Comparison of ENCODE assay signal across 9 cellular contexts in genomic region chr3:120908030-120908802, GRCh38. TPM values are rescaled to one million over a fixed set of nuclear protein-coding genes. Genes with fewer than 3 reads are reported as not detected.
A peak's percentile ranks its signal among the peaks of the same experiment; 100 is the strongest.
DNase-seq lines count a peak whose midpoint lies in the region.
"Had no signal": no experiment of that assay in that cellular context is flagged by ENCODE, and none has a peak within 500 bp of the region (broad histone marks: within the 10 kb centered on the region; RNA-seq: fewer than 3 reads in every experiment).

STXBP5L (plus strand) TSS chr3:120908205; CDS start chr3:120909579, 1,374 bp downstream.

- peak within 1 kb of the TSS; percentile 81 for H3K4me3 Mint-ChIP-seq in T-helper 1 cell treated with Interleukin-12 subunit alpha and Interleukin-12 subunit beta and Interleukin-4 antibody, amounts not matched to agents 30 μg/mL and 1 μg/mL, for 36 hours

- H3K27me3 Mint-ChIP-seq in T-helper 1 cell treated with Interleukin-12 subunit alpha and Interleukin-12 subunit beta and Interleukin-4 antibody, amounts not matched to agents 30 μg/mL and 1 μg/mL, for 36 hours (ENCODE audit: low read depth), result peaks cover 50% of the 10 kb centered on the region

- no peaks in the 10 kb centered on the region for H3K4me1 ChIP-seq in GM23248 (ENCODE audit: insufficient read depth)

- H3K36me3 Mint-ChIP-seq in T-helper 1 cell treated with Interleukin-12 subunit alpha and Interleukin-12 subunit beta and Interleukin-4 antibody, amounts not matched to agents 30 μg/mL and 1 μg/mL, for 36 hours (ENCODE audit: low read depth), result no peaks in the 10 kb centered on the region

- DNase-seq in DMS79 treated with DMSO at 0.1 percent for 48 hours (lab: John Stamatoyannopoulos, UW) (peak; percentile 68), DMS79 (lab: John Stamatoyannopoulos, UW) (no peak), GM23248 (peak; percentile 81), cerebellum (ENCODE audit: low spot score) (peak; percentile 94)
- peak; percentile 71 for DNase-seq in Jurkat, Clone E6-1 (ENCODE audit: low read depth, low spot score)
- DNase-seq in stimulated activated CD4-positive, alpha-beta T cell treated with anti-CD3 and anti-CD28 coated beads, Interleukin-15, amount 100 ng/mL, for 48 hours (ENCODE audit: low read depth in 2 of 2), result peak; percentile 38 to 49

- H3K27me3 ChIP-seq in GM23248 (replicated peaks; ENCODE audit: insufficient read depth) (peaks cover 25% of the 10 kb centered on the region), layer of hippocampus (ENCODE audit: control insufficient read depth, insufficient read depth, low read length) (no peaks in the 10 kb centered on the region)

- in situ Hi-C loops in GM23248 (cut with MboI), result no loop called here

- H3K9me2 ChIP-seq in GM23248 (ENCODE audit: insufficient read depth), result no peaks in the 10 kb centered on the region

- peaks cover 8% of the 10 kb centered on the region for H3K4me1 Mint-ChIP-seq in T-helper 1 cell treated with Interleukin-12 subunit alpha and Interleukin-12 subunit beta and Interleukin-4 antibody, amounts not matched to agents 30 μg/mL and 1 μg/mL, for 36 hours (ENCODE audit: low read depth)

- H3K4me2 ChIP-seq in GM23248 (ENCODE audit: unreplicated experiment), result peak within 1 kb of the TSS; percentile 85

- H3F3A ChIP-seq in GM23248 (ENCODE audit: insufficient read depth), result no peaks in the 10 kb centered on the region

- H3K36me3 ChIP-seq in GM23248 (ENCODE audit: low read depth), result no peaks in the 10 kb centered on the region

- H3K9me3 ChIP-seq in GM23248 (ENCODE audit: low read depth), result no peaks in the 10 kb centered on the region

- peak within 1 kb of the TSS; percentile 68 for H2AFZ ChIP-seq in GM23248

- no peak within 1 kb of the TSS for H3K27ac ChIP-seq in GM23248
- H3K27ac ChIP-seq in layer of hippocampus (ENCODE audit: low read depth, low read length), result peak within 1 kb of the TSS; percentile 36

- H3K27ac Mint-ChIP-seq in T-helper 1 cell treated with Interleukin-12 subunit alpha and Interleukin-12 subunit beta and Interleukin-4 antibody, amounts not matched to agents 30 μg/mL and 1 μg/mL, for 36 hours, result peak within 1 kb of the TSS; percentile 65

- WGBS in GM23248 (ENCODE audit: low coverage in 1 of 2, low lambda C conversion rate in 2 of 2, missing lambda C conversion rate in 2 of 2), 2 experiments, result 2 to 3% methylated on average over 37 to 82 of the region's 83 CpGs

- peak within 1 kb of the TSS; percentile 64 for H3K4me3 ChIP-seq in GM23248
- H3K4me3 ChIP-seq in Jurkat, Clone E6-1 (ENCODE audit: low read length), result peak within 1 kb of the TSS; percentile 54

- H4K20me1 ChIP-seq in GM23248 (ENCODE audit: insufficient read depth), result no peaks in the 10 kb centered on the region

- H3K79me2 ChIP-seq in GM23248 (ENCODE audit: insufficient read depth), result no peaks in the 10 kb centered on the region

- H3K9me3 Mint-ChIP-seq in T-helper 1 cell treated with Interleukin-12 subunit alpha and Interleukin-12 subunit beta and Interleukin-4 antibody, amounts not matched to agents 30 μg/mL and 1 μg/mL, for 36 hours, result no peaks in the 10 kb centered on the region

- no peak within 1 kb of the TSS for H3K9ac ChIP-seq in GM23248

RNA-seq across cellular contexts. Expression of gene STXBP5L, which starts in this region (rescaled TPM):
- not detected in 2 replicates for total RNA-seq in GM23248 (2014; rRNA removed; shearing (Covaris generic))
- polyA plus RNA-seq in GM23248 (2016; fragmentation: Nextera tagmentation; extraction: Ambion mirVana), result not detected in 2 replicates
- 3.2 TPM for polyA plus RNA-seq in Jurkat, Clone E6-1 (2012; ENCODE audit: insufficient read depth, insufficient read length)
- 46.9 TPM for total RNA-seq in cerebellum
- total RNA-seq: subcutaneous adipose tissue had no signal

Comparison
In these comparisons a context has a peak if more than half of its experiments do, and no peak if none do; other contexts are left out.
1. RNA of gene STXBP5L (total RNA-seq): 46.9 TPM in cerebellum (single experiment); not detected in GM23248; every median in the first group is over 10 times any median in the second.
2. Peak in DNase-seq, H3K4me3 ChIP-seq and H3K4me2 ChIP-seq in GM23248; RNA of the gene not detected or under 1 TPM.